ENCODE assay signal across 9 cellular contexts in the genomic region with DNA sequence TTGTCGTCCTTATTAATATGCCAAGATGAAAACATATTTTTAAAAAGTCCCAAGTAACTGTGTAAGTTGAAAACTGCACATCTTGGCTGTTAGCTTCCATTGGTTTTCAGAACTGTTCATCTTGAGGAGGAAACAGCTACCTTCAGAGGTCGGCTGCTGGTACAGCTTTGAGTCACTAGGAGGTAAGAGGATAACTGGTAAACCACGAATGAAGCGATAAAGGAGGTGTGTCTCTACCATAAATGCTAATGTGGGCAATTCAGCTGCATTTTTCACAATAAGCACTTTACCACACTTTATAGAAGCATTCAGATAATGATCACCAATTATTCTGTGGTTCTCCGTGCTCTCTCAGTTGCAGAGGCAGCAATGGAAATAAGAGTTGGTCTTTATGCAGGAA.
A peak's percentile ranks its signal among the peaks of the same experiment; 100 is the strongest.
DNase-seq lines count a peak whose midpoint lies in the region; ATAC-seq and TF ChIP-seq lines count a peak whose summit lies in the region.
"Had no signal": no experiment of that assay in that cellular context is flagged by ENCODE, and none has a peak within 500 bp of the region (broad histone marks: within the 10 kb centered on the region; RNA-seq: fewer than 3 reads in every experiment).

No MANE protein-coding gene starts in this region.

- CTCF ChIA-PET in T-cell (lab: Charles Lee), result interaction anchor here (0.5 to 2.3 kb wide), 12 partner anchors 11 to 397 kb away, joined by 3 to 33 read pairs (median 5); partner anchors contain the start of genes DNAI7 (in 1 of the 2) and ETFRF1 (in 1 of the 2)

- POLR2A ChIA-PET in T-cell (lab: Charles Lee), result interaction anchor here (0.5 to 1.5 kb wide), 4 partner anchors 12 to 245 kb away, joined by 4 read pairs; no protein-coding TSS in a partner anchor

- peaks cover 0 to 25% (median 8%) of the 10 kb centered on the region in 9 donors for H3K4me1 ChIP-seq in heart right ventricle

- H3K36me3 ChIP-seq in heart right ventricle, result no peaks in the 10 kb centered on the region
- H3K36me3 ChIP-seq: BLaER1 had no signal

- H3K4me3 Mint-ChIP-seq in T-cell, result no peak overlapping the region
- H3K4me3 Mint-ChIP-seq in effector memory CD8-positive, alpha-beta T cell, result peak overlapping the region; percentile 51 to 58
- H3K4me3 Mint-ChIP-seq in stimulated activated naive CD8-positive, alpha-beta T cell treated with anti-CD3 and anti-CD28 coated beads, Interleukin-15, amount 100 ng/mL, for 72 hours, result peak overlapping the region; percentile 81 to 95

- no peak for ATAC-seq in T-cell (replicated peaks in 1 of 4)
- ATAC-seq in effector memory CD8-positive, alpha-beta T cell (replicated peaks), result no peak
- ATAC-seq in stimulated activated naive CD8-positive, alpha-beta T cell treated with anti-CD3 and anti-CD28 coated beads, Interleukin-15, amount 100 ng/mL, for 72 hours, result peak; percentile 51
- no peak for ATAC-seq in activated CD4-positive, CD25-positive, alpha-beta regulatory T cell treated with anti-CD3 and anti-CD28 coated beads, Interleukin-2, amount 50 U/mL, for 24 hours
- ATAC-seq in heart right ventricle, result no peak

- no peak overlapping the region for H3K4me3 ChIP-seq in heart right ventricle
- H3K4me3 ChIP-seq: BLaER1 had no signal

- no peak overlapping the region for H3K27ac ChIP-seq in heart right ventricle
- H3K27ac ChIP-seq: BLaER1 had no signal

- H3K36me3 Mint-ChIP-seq in T-cell, result no peaks in the 10 kb centered on the region
- H3K36me3 Mint-ChIP-seq in effector memory CD8-positive, alpha-beta T cell (ENCODE audit: insufficient read depth), result peaks cover 33% of the 10 kb centered on the region

- no peaks in the 10 kb centered on the region for H3K9me3 Mint-ChIP-seq in T-cell
- H3K9me3 Mint-ChIP-seq in effector memory CD8-positive, alpha-beta T cell, result no peaks in the 10 kb centered on the region
- no peaks in the 10 kb centered on the region for H3K9me3 Mint-ChIP-seq in stimulated activated naive CD8-positive, alpha-beta T cell treated with anti-CD3 and anti-CD28 coated beads, Interleukin-15, amount 100 ng/mL, for 72 hours

- WGBS in heart right ventricle, 2 donors, result 71 to 72% methylated on average over 5 of the region's 5 CpGs

- H3K4me1 Mint-ChIP-seq in T-cell, result peaks cover 29 to 46% (median 41%) of the 10 kb centered on the region in 3 donors
- H3K4me1 Mint-ChIP-seq in effector memory CD8-positive, alpha-beta T cell (ENCODE audit: low read depth in 2 of 2), result peaks cover 24 to 30% of the 10 kb centered on the region in 2 donors
- peaks cover 42% of the 10 kb centered on the region for H3K4me1 Mint-ChIP-seq in stimulated activated naive CD8-positive, alpha-beta T cell treated with anti-CD3 and anti-CD28 coated beads, Interleukin-15, amount 100 ng/mL, for 72 hours

- peak overlapping the region; percentile 22 to 81 for H3K27ac Mint-ChIP-seq in T-cell
- H3K27ac Mint-ChIP-seq in effector memory CD8-positive, alpha-beta T cell, result peak overlapping the region; percentile 100
- H3K27ac Mint-ChIP-seq in stimulated activated naive CD8-positive, alpha-beta T cell treated with anti-CD3 and anti-CD28 coated beads, Interleukin-15, amount 100 ng/mL, for 72 hours, result peak overlapping the region; percentile 36 to 85

- no peaks in the 10 kb centered on the region for H3K9me3 ChIP-seq in heart right ventricle

- no peak for TF ChIP-seq CTCF in heart right ventricle (IDR thresholded peaks at IDR 0.05)

- H3K27me3 Mint-ChIP-seq in T-cell, result peaks cover 0 to 1% of the 10 kb centered on the region in 2 donors
- no peaks in the 10 kb centered on the region for H3K27me3 Mint-ChIP-seq in effector memory CD8-positive, alpha-beta T cell
- H3K27me3 Mint-ChIP-seq in stimulated activated naive CD8-positive, alpha-beta T cell treated with anti-CD3 and anti-CD28 coated beads, Interleukin-15, amount 100 ng/mL, for 72 hours, result no peaks in the 10 kb centered on the region

- peak; percentile 22 to 44 (median 36) for DNase-seq in stimulated activated CD4-positive, alpha-beta T cell treated with anti-CD3 and anti-CD28 coated beads, Interleukin-12 subunit alpha, Interleukin-12 subunit beta, amount 100 ng/mL, for 48 hours (ENCODE audit: low read depth in 2 of 3, low spot score in 1 of 3)
- DNase-seq in stimulated activated CD4-positive, alpha-beta T cell treated with anti-CD3 and anti-CD28 coated beads, Interleukin-2, amount 100 ng/mL, for 48 hours, result no peak
- DNase-seq in T-cell (peak in 2 of 34 experiments; percentile 25 to 27), heart right ventricle (no peak), middle frontal gyrus (ENCODE audit: extremely low spot score, low spot score) (no peak)
- DNase-seq in effector memory CD8-positive, alpha-beta T cell, result peak in 2 of 3 experiments; percentile 17 to 21
- peak; percentile 57 to 75 for DNase-seq in stimulated activated naive CD8-positive, alpha-beta T cell treated with anti-CD3 and anti-CD28 coated beads, Interleukin-15, amount 100 ng/mL, for 72 hours

- intact Hi-C loops in heart right ventricle (cut with DNase I), result no loop called here

- no peaks in the 10 kb centered on the region for H3K27me3 ChIP-seq in heart right ventricle
- H3K27me3 ChIP-seq: BLaER1 had no signal

Comparison
In these comparisons a context has a peak if more than half of its experiments do, and no peak if none do; other contexts are left out.
1. DNase-seq: peak in stimulated activated CD4-positive, alpha-beta T cell treated with anti-CD3 and anti-CD28 coated beads, Interleukin-12 subunit alpha, Interleukin-12 subunit beta, amount 100 ng/mL, for 48 hours (3 of 3), effector memory CD8-positive, alpha-beta T cell (2 of 3) and stimulated activated naive CD8-positive, alpha-beta T cell treated with anti-CD3 and anti-CD28 coated beads, Interleukin-15, amount 100 ng/mL, for 72 hours (2 of 2); none in stimulated activated CD4-positive, alpha-beta T cell treated with anti-CD3 and anti-CD28 coated beads, Interleukin-2, amount 100 ng/mL, for 48 hours (0 of 2), heart right ventricle (0 of 2) and middle frontal gyrus (single experiment).
2. H3K4me3 Mint-ChIP-seq: peak in effector memory CD8-positive, alpha-beta T cell (2 of 2) and stimulated activated naive CD8-positive, alpha-beta T cell treated with anti-CD3 and anti-CD28 coated beads, Interleukin-15, amount 100 ng/mL, for 72 hours (2 of 2); none in T-cell (0 of 3).
3. Peak in every context shown above with its lines, with median percentiles within 50 percentile points of each other: H3K27ac Mint-ChIP-seq.